ENCODE assay signal across 11 cellular contexts in genomic region chr7:151304856-151305255, GRCh38. TPM values are rescaled to one million over a fixed set of nuclear protein-coding genes. Genes with fewer than 3 reads are reported as not detected.
DNase-seq lines count a peak whose midpoint lies in the region; ATAC-seq, FAIRE-seq and TF ChIP-seq lines count a peak whose summit lies in the region.
"Had no signal": no experiment of that assay in that cellular context is flagged by ENCODE, and none has a peak within 500 bp of the region (broad histone marks: within the 10 kb centered on the region; RNA-seq: fewer than 3 reads in every experiment).

No MANE protein-coding gene starts in this region.

- FAIRE-seq in D721Med (lab: Jason Lieb, UNC), result no peak

- intact Hi-C loops in CD4-positive, alpha-beta T cell (cut with DNase I, micrococcal nuclease), result no loop called here

- H3K4me1 ChIP-seq in NT2/D1 (ENCODE audit: insufficient read depth, insufficient read length) (peaks cover 5% of the 10 kb centered on the region), hepatocyte (ENCODE audit: insufficient read depth) (peaks cover 4% of the 10 kb centered on the region)

- CTCF ChIA-PET in CD4-positive, alpha-beta T cell (lab: Charles Lee), result interaction anchor here (0.7 to 2.1 kb wide), 4 partner anchors 10 to 371 kb away, joined by 3 to 4 read pairs (median 4); no protein-coding TSS in a partner anchor

- H2AFZ ChIP-seq in hepatocyte, result peak overlapping the region; percentile 32

- H3K4me3 Mint-ChIP-seq in CD4-positive, alpha-beta T cell, result peak overlapping the region; percentile 30

- H3K27ac ChIP-seq in 22Rv1 (peak overlapping the region; percentile 57), hepatocyte (no peak overlapping the region)
- H3K27ac ChIP-seq in CD4-positive, alpha-beta T cell (ENCODE audit: low read depth, low read length), result no peak overlapping the region
- H3K27ac ChIP-seq: esophagus squamous epithelium, vagina had no signal

- no peaks in the 10 kb centered on the region for H4K20me1 ChIP-seq in hepatocyte (ENCODE audit: insufficient read depth, poor library complexity, severe bottlenecking)

- 14% methylated on average over 7 of the region's 7 CpGs for WGBS in hepatocyte (ENCODE audit: low lambda C conversion rate, missing lambda C conversion rate)

- H3K79me2 ChIP-seq in hepatocyte, result no peaks in the 10 kb centered on the region

- POLR2A ChIA-PET in CD4-positive, alpha-beta T cell (lab: Charles Lee), result interaction anchor here (1.4 kb wide), 1 partner anchor 47 kb away, joined by 5 read pairs; no protein-coding TSS in a partner anchor

- H3K9ac ChIP-seq in NT2/D1 (ENCODE audit: insufficient read length, low read depth), result peak overlapping the region; percentile 26
- H3K9ac ChIP-seq: SK-N-SH had no signal

- TF ChIP-seq CTCF in 22Rv1 (IDR thresholded peaks at IDR 0.05) (no peak), hepatocyte (IDR thresholded peaks at IDR 0.05; ENCODE audit: poor library complexity) (no peak), D721Med (IDR thresholded peaks at IDR 0.05; ENCODE audit: insufficient read depth, missing control alignments) (no peak)
- no peak for TF ChIP-seq CTCF in CD4-positive, alpha-beta T cell (IDR thresholded peaks at IDR 0.05)

- H3K4me1 Mint-ChIP-seq in CD4-positive, alpha-beta T cell (ENCODE audit: low read depth), result peaks cover 8% of the 10 kb centered on the region

- no peak for ATAC-seq in CD4-positive, alpha-beta T cell (ENCODE audit: poor library complexity)
- ATAC-seq in GM21515 (IDR thresholded peaks at IDR 0.05; ENCODE audit: unreplicated experiment) (no peak), esophagus mucosa (no peak)

- H3K4me3 ChIP-seq in NT2/D1 (ENCODE audit: insufficient read length, low read depth) (peak overlapping the region; percentile 25), hepatocyte (no peak overlapping the region)
- H3K4me3 ChIP-seq: esophagus squamous epithelium had no signal

- H3K27ac Mint-ChIP-seq in CD4-positive, alpha-beta T cell, result no peak overlapping the region

- H3K9me3 Mint-ChIP-seq in CD4-positive, alpha-beta T cell, result no peaks in the 10 kb centered on the region

- peak overlapping the region; percentile 65 for H3K4me2 ChIP-seq in hepatocyte
- H3K4me2 ChIP-seq: SK-N-SH had no signal

- no peak for DNase-seq in CD4-positive, alpha-beta T cell
- DNase-seq in NT2/D1 (ENCODE audit: low read depth, low spot score) (peak; percentile 28), hepatocyte (ENCODE audit: low spot score) (peak; percentile 26), D721Med (ENCODE audit: insufficient read length, low spot score) (no peak), NCI-H524 treated with DMSO at 0.1 percent for 48 hours (lab: John Stamatoyannopoulos, UW) (no peak)
- DNase-seq: esophagus squamous epithelium, SK-N-SH had no signal

- peaks cover 43% of the 10 kb centered on the region for H3K27me3 Mint-ChIP-seq in CD4-positive, alpha-beta T cell

- H3K36me3 ChIP-seq in NT2/D1 (ENCODE audit: insufficient read depth, insufficient read length, low read length) (no peaks in the 10 kb centered on the region), hepatocyte (replicated peaks; ENCODE audit: insufficient read depth, low read depth) (no peaks in the 10 kb centered on the region)
- H3K36me3 ChIP-seq: esophagus squamous epithelium, vagina had no signal

- no peaks in the 10 kb centered on the region for H3K9me3 ChIP-seq in CD4-positive, alpha-beta T cell (ENCODE audit: control insufficient read depth, low read length)
- no peaks in the 10 kb centered on the region for H3K9me3 ChIP-seq in NT2/D1 (ENCODE audit: insufficient read depth, low read length)
- H3K9me3 ChIP-seq in hepatocyte (ENCODE audit: low read depth), result no peaks in the 10 kb centered on the region
- H3K9me3 ChIP-seq: esophagus squamous epithelium, SK-N-SH, vagina had no signal

- no peaks in the 10 kb centered on the region for H3K9me2 ChIP-seq in hepatocyte (replicated peaks; ENCODE audit: insufficient read depth)
- H3K9me2 ChIP-seq: SK-N-SH had no signal

- no peaks in the 10 kb centered on the region for H3K36me3 Mint-ChIP-seq in CD4-positive, alpha-beta T cell (ENCODE audit: low read depth)

- peaks cover 37% of the 10 kb centered on the region for H3K27me3 ChIP-seq in CD4-positive, alpha-beta T cell (ENCODE audit: control insufficient read depth, insufficient read depth, low read length)
- H3K27me3 ChIP-seq in NT2/D1 (ENCODE audit: insufficient read depth, insufficient read length) (peaks cover 25% of the 10 kb centered on the region), hepatocyte (peaks cover 10% of the 10 kb centered on the region)
- H3K27me3 ChIP-seq: vagina had no signal

RNA-seq across cellular contexts. Expression of gene NUB1, which starts 36.8 kb away (rescaled TPM):
- total RNA-seq in CD4-positive, alpha-beta T cell, result 10 to 100 TPM; 86.0 to 90.4 TPM
- total RNA-seq in hepatocyte (38.6 and 42.5 TPM in 2 replicates), esophagus mucosa (19.8 TPM)
- polyA plus RNA-seq in hepatocyte, result 22.6 and 28.4 TPM in 2 replicates

RNA-seq across cellular contexts. Expression of gene SMARCD3, which starts 56.4 kb away (rescaled TPM):
- 10 to 100 TPM; 11.8 to 14.8 TPM for total RNA-seq in CD4-positive, alpha-beta T cell
- total RNA-seq in hepatocyte (38.0 and 42.4 TPM in 2 replicates), esophagus mucosa (6.7 TPM)
- polyA plus RNA-seq in hepatocyte, result 73.1 and 111 TPM in 2 replicates

Comparison
In these comparisons a context has a peak if more than half of its experiments do, and no peak if none do; other contexts are left out.
1. DNase-seq: peak in NT2/D1 (single experiment) and hepatocyte (single experiment); none in CD4-positive, alpha-beta T cell (0 of 10), D721Med (single experiment) and NCI-H524 treated with DMSO at 0.1 percent for 48 hours (single experiment).